In genomic region chr11:127226959-127227358, GRCh38 we compare ENCODE assay signal across 24 cellular contexts.
"Had no signal": no experiment of that assay in that cellular context is flagged by ENCODE, and none has a peak within 500 bp of the region (broad histone marks: within the 10 kb centered on the region; RNA-seq: fewer than 3 reads in every experiment).

No MANE protein-coding gene starts in this region.

- H3K27me3 Mint-ChIP-seq: activated CD4-positive, alpha-beta memory T cell treated with anti-CD3 and anti-CD28 coated beads for 36 hours; activated CD4-positive, alpha-beta T cell treated with anti-CD3 and anti-CD28 coated beads, Interleukin-2, amount 10 ng/mL, durations not matched to agents 7 days and 5 days; activated naive CD4-positive, alpha-beta T cell treated with anti-CD3 and anti-CD28 coated beads, Interleukin-2, amount 10 ng/mL, durations not matched to agents 7 days and 5 days; activated naive CD8-positive, alpha-beta T cell treated with anti-CD3 and anti-CD28 coated beads for 36 hours; activated T-helper 17 cell treated with anti-CD3 and anti-CD28 coated beads, Interleukin-2, amount 50 U/mL, for 72 hours had no signal

- H3K9me3 Mint-ChIP-seq: activated CD4-positive, alpha-beta memory T cell treated with anti-CD3 and anti-CD28 coated beads for 36 hours; activated CD4-positive, alpha-beta T cell treated with anti-CD3 and anti-CD28 coated beads, Interleukin-2, amount 10 ng/mL, durations not matched to agents 7 days and 5 days; activated naive CD4-positive, alpha-beta T cell treated with anti-CD3 and anti-CD28 coated beads, Interleukin-2, amount 10 ng/mL, durations not matched to agents 7 days and 5 days; activated T-helper 17 cell treated with anti-CD3 and anti-CD28 coated beads, Interleukin-2, amount 50 U/mL, for 72 hours had no signal

- H3K4me3 Mint-ChIP-seq: activated CD4-positive, alpha-beta memory T cell treated with anti-CD3 and anti-CD28 coated beads for 36 hours; activated CD4-positive, alpha-beta T cell treated with anti-CD3 and anti-CD28 coated beads, Interleukin-2, amount 10 ng/mL, durations not matched to agents 7 days and 5 days; activated naive CD4-positive, alpha-beta T cell treated with anti-CD3 and anti-CD28 coated beads, Interleukin-2, amount 10 ng/mL, durations not matched to agents 7 days and 5 days; activated naive CD8-positive, alpha-beta T cell treated with anti-CD3 and anti-CD28 coated beads for 36 hours; activated T-helper 17 cell treated with anti-CD3 and anti-CD28 coated beads, Interleukin-2, amount 50 U/mL, for 72 hours; T-cell had no signal

- H3K4me1 Mint-ChIP-seq: activated CD4-positive, alpha-beta T cell treated with anti-CD3 and anti-CD28 coated beads, Interleukin-2, amount 10 ng/mL, durations not matched to agents 7 days and 5 days; activated naive CD4-positive, alpha-beta T cell treated with anti-CD3 and anti-CD28 coated beads, Interleukin-2, amount 10 ng/mL, durations not matched to agents 7 days and 5 days; activated naive CD8-positive, alpha-beta T cell treated with anti-CD3 and anti-CD28 coated beads for 36 hours; activated T-helper 17 cell treated with anti-CD3 and anti-CD28 coated beads, Interleukin-2, amount 50 U/mL, for 72 hours; T-cell had no signal

- FAIRE-seq: RCC 7860 had no signal

- H3K27ac ChIP-seq: breast epithelium, KMS-11, VCaP had no signal

- H3K27me3 ChIP-seq: breast epithelium had no signal

- DNase-seq: activated CD4-positive, alpha-beta memory T cell treated with anti-CD3 and anti-CD28 coated beads for 36 hours; activated CD4-positive, alpha-beta T cell treated with anti-CD3 and anti-CD28 coated beads, Interleukin-2, amount 10 ng/mL, durations not matched to agents 7 days and 5 days; activated CD4-positive, CD25-positive, alpha-beta regulatory T cell; activated gamma-delta T cell; activated naive CD4-positive, alpha-beta T cell treated with anti-CD3 and anti-CD28 coated beads, Interleukin-2, amount 10 ng/mL, durations not matched to agents 7 days and 5 days; activated naive CD8-positive, alpha-beta T cell treated with anti-CD3 and anti-CD28 coated beads for 36 hours; activated T-cell treated with anti-CD3 and anti-CD28 coated beads for 4 hours; activated T-cell treated with anti-CD3 and anti-CD28 coated beads, Interleukin-2, amount 50 U/mL, for 48 hours; central memory CD4-positive, alpha-beta T cell; NCI-H1092 treated with DMSO at 0.1 percent for 48 hours; NCI-H1436; NCI-H1694 treated with DMSO at 0.1 percent for 48 hours; NCI-H2081; NCI-H446; NCI-H524; PC-3; SIG-M5; T-cell; T-helper 2 cell had no signal

- H3K36me3 ChIP-seq: breast epithelium had no signal

- H3K9me3 ChIP-seq: breast epithelium had no signal

- H3K27ac Mint-ChIP-seq: activated CD4-positive, alpha-beta memory T cell treated with anti-CD3 and anti-CD28 coated beads for 36 hours; activated CD4-positive, alpha-beta T cell treated with anti-CD3 and anti-CD28 coated beads, Interleukin-2, amount 10 ng/mL, durations not matched to agents 7 days and 5 days; activated naive CD4-positive, alpha-beta T cell treated with anti-CD3 and anti-CD28 coated beads, Interleukin-2, amount 10 ng/mL, durations not matched to agents 7 days and 5 days; activated naive CD8-positive, alpha-beta T cell treated with anti-CD3 and anti-CD28 coated beads for 36 hours; activated T-helper 17 cell treated with anti-CD3 and anti-CD28 coated beads, Interleukin-2, amount 50 U/mL, for 72 hours; T-cell had no signal

- H3K4me3 ChIP-seq: breast epithelium had no signal

- H3K4me1 ChIP-seq: breast epithelium had no signal

- ATAC-seq: activated T-helper 17 cell treated with anti-CD3 and anti-CD28 coated beads, Interleukin-2, amount 50 U/mL, for 72 hours; PC-3; T-cell had no signal

- H3K36me3 Mint-ChIP-seq: activated CD4-positive, alpha-beta memory T cell treated with anti-CD3 and anti-CD28 coated beads for 36 hours; activated naive CD4-positive, alpha-beta T cell treated with anti-CD3 and anti-CD28 coated beads, Interleukin-2, amount 10 ng/mL, durations not matched to agents 7 days and 5 days; activated naive CD8-positive, alpha-beta T cell treated with anti-CD3 and anti-CD28 coated beads for 36 hours; T-cell had no signal
